ENCODE assay signal across 8 cellular contexts in genomic region chr6:37258405-37258704, GRCh38. TPM values are rescaled to one million over a fixed set of nuclear protein-coding genes. Genes with fewer than 3 reads are reported as not detected.
DNase-seq lines count a peak whose midpoint lies in the region; ATAC-seq and TF ChIP-seq lines count a peak whose summit lies in the region.

No MANE protein-coding gene starts in this region.

- DNase-seq in activated CD4-positive, alpha-beta T cell treated with anti-CD3 and anti-CD28 coated beads, Interleukin-2, amount 10 ng/mL, durations not matched to agents 7 days and 5 days = no peak
- DNase-seq in activated CD4-positive, alpha-beta T cell treated with anti-CD3 and anti-CD28 coated beads for 48 hours = no peak
- DNase-seq in adipocyte (ENCODE audit: low read depth) = no peak
- no peak for DNase-seq in left lobe of liver (ENCODE audit: low spot score)
- DNase-seq in thoracic aorta (ENCODE audit: low spot score) = no peak
- DNase-seq in T1000 (lab: John Stamatoyannopoulos, UW) = no peak
- no peak for DNase-seq in NCI-H524 (lab: John Stamatoyannopoulos, UW)
- DNase-seq in stimulated activated naive CD4-positive, alpha-beta T cell treated with Interleukin-2 at 50 U/mL for 16 hours (lab: John Stamatoyannopoulos, UW) = no peak

- peak; percentile 1 for ATAC-seq in left lobe of liver
- ATAC-seq in thoracic aorta (ENCODE audit: insufficient number of reproducible peaks, low FRiP score, low read depth) = no peak

- TF ChIP-seq CTCF in thoracic aorta (IDR thresholded peaks at IDR 0.05) = no peak

- POLR2A ChIA-PET in activated CD4-positive, alpha-beta T cell treated with anti-CD3 and anti-CD28 coated beads, Interleukin-2, amount 10 ng/mL, durations not matched to agents 7 days and 5 days (lab: Charles Lee) = no interaction called here

- peaks cover 14% of the 10 kb centered on the region for H3K36me3 Mint-ChIP-seq in activated CD4-positive, alpha-beta T cell treated with anti-CD3 and anti-CD28 coated beads, Interleukin-2, amount 10 ng/mL, durations not matched to agents 7 days and 5 days (ENCODE audit: low read depth)

- CTCF ChIA-PET in activated CD4-positive, alpha-beta T cell treated with anti-CD3 and anti-CD28 coated beads, Interleukin-2, amount 10 ng/mL, durations not matched to agents 7 days and 5 days (lab: Charles Lee) = interaction anchor here (0.6 to 2.0 kb wide), 6 partner anchors 8 to 436 kb away, joined by 3 to 5 read pairs (median 4); no protein-coding TSS in a partner anchor

- peaks cover 54% of the 10 kb centered on the region for H3K4me1 Mint-ChIP-seq in activated CD4-positive, alpha-beta T cell treated with anti-CD3 and anti-CD28 coated beads, Interleukin-2, amount 10 ng/mL, durations not matched to agents 7 days and 5 days

- peak overlapping the region; percentile 99 for H3K4me3 ChIP-seq in adipocyte (ENCODE audit: low read length)
- H3K4me3 ChIP-seq in thoracic aorta = peak overlapping the region; percentile 91

- H3K4me3 Mint-ChIP-seq in activated CD4-positive, alpha-beta T cell treated with anti-CD3 and anti-CD28 coated beads, Interleukin-2, amount 10 ng/mL, durations not matched to agents 7 days and 5 days = peak overlapping the region; percentile 87

- peak overlapping the region; percentile 88 for H3K27ac Mint-ChIP-seq in activated CD4-positive, alpha-beta T cell treated with anti-CD3 and anti-CD28 coated beads, Interleukin-2, amount 10 ng/mL, durations not matched to agents 7 days and 5 days

- H3K36me3 ChIP-seq in adipocyte (ENCODE audit: control insufficient read depth, insufficient read depth, low read length, severe bottlenecking) = no peaks in the 10 kb centered on the region
- H3K36me3 ChIP-seq in thoracic aorta = no peaks in the 10 kb centered on the region

- H3K9ac ChIP-seq in adipocyte (ENCODE audit: low read length) = peak overlapping the region; percentile 96

- no peaks in the 10 kb centered on the region for H3K27me3 Mint-ChIP-seq in activated CD4-positive, alpha-beta T cell treated with anti-CD3 and anti-CD28 coated beads, Interleukin-2, amount 10 ng/mL, durations not matched to agents 7 days and 5 days

- no peaks in the 10 kb centered on the region for H3K9me3 Mint-ChIP-seq in activated CD4-positive, alpha-beta T cell treated with anti-CD3 and anti-CD28 coated beads, Interleukin-2, amount 10 ng/mL, durations not matched to agents 7 days and 5 days

- H3K9me3 ChIP-seq in adipocyte (ENCODE audit: control insufficient read depth, low read length) (no peaks in the 10 kb centered on the region), thoracic aorta (no peaks in the 10 kb centered on the region)

- H3K27me3 ChIP-seq in adipocyte (replicated peaks; ENCODE audit: control insufficient read depth, insufficient read depth, low read length) (no peaks in the 10 kb centered on the region), thoracic aorta (replicated peaks; ENCODE audit: insufficient read depth) (no peaks in the 10 kb centered on the region)

- peak overlapping the region; percentile 90 to 93 for H3K27ac ChIP-seq in thoracic aorta

- H3K4me1 ChIP-seq in adipocyte (ENCODE audit: control insufficient read depth, insufficient read depth, low read length) (peaks cover 12% of the 10 kb centered on the region), thoracic aorta (ENCODE audit: control insufficient read depth in 1 of 2, low read depth in 2 of 2) (peaks cover 18 to 35% of the 10 kb centered on the region in 2 donors)

RNA-seq across cellular contexts. Expression of gene TMEM217, which starts 0.4 kb away (rescaled TPM):
- total RNA-seq in activated CD4-positive, alpha-beta T cell treated with anti-CD3 and anti-CD28 coated beads, Interleukin-2, amount 10 ng/mL, durations not matched to agents 7 days and 5 days = 1 to 10 TPM in 1 of 2 experiments, under 1 TPM in 1; 0.92 to 1.3 TPM
- total RNA-seq in left lobe of liver = not detected
- total RNA-seq in thoracic aorta = 1 to 10 TPM in 1 of 2 donors, under 1 TPM in 1; 0.41 to 6.2 TPM

RNA-seq across cellular contexts. Expression of gene TBC1D22B, which starts 0.8 kb away (rescaled TPM):
- 10 to 100 TPM; 15.3 to 16.6 TPM for total RNA-seq in activated CD4-positive, alpha-beta T cell treated with anti-CD3 and anti-CD28 coated beads, Interleukin-2, amount 10 ng/mL, durations not matched to agents 7 days and 5 days
- total RNA-seq in left lobe of liver = 2.1 TPM
- total RNA-seq in thoracic aorta = 10 to 100 TPM in 1 of 2 donors, 1 to 10 TPM in 1; 7.7 to 11.6 TPM
